In genomic region chr2:95346738-95347671, GRCh38 we compare ENCODE assay signal across 10 cellular contexts. TPM values are rescaled to one million over a fixed set of nuclear protein-coding genes. Genes with fewer than 3 reads are reported as not detected.
DNase-seq lines count a peak whose midpoint lies in the region; ATAC-seq, FAIRE-seq and TF ChIP-seq lines count a peak whose summit lies in the region.
"Had no signal": no experiment of that assay in that cellular context is flagged by ENCODE, and none has a peak within 500 bp of the region (broad histone marks: within the 10 kb centered on the region; RNA-seq: fewer than 3 reads in every experiment).

No MANE protein-coding gene starts in this region.

- TF ChIP-seq CTCF in HepG2 (CRISPR knock-in tag; IDR thresholded peaks at IDR 0.05) (no peak), tibial artery (IDR thresholded peaks at IDR 0.05) (no peak)

- no peaks in the 10 kb centered on the region for H3K36me3 Mint-ChIP-seq in activated CD4-positive, alpha-beta T cell treated with anti-CD3 and anti-CD28 coated beads, Interleukin-2, amount 10 ng/mL, durations not matched to agents 24 days and 14 days (ENCODE audit: low read depth)
- no peaks in the 10 kb centered on the region for H3K36me3 Mint-ChIP-seq in central memory CD8-positive, alpha-beta T cell (ENCODE audit: insufficient read depth)
- H3K36me3 Mint-ChIP-seq: activated naive CD4-positive, alpha-beta T cell treated with anti-CD3 and anti-CD28 coated beads, Interleukin-2, amount 50 U/mL, for 72 hours had no signal

- CTCF ChIA-PET in HepG2 (lab: Yijun Ruan, JAX; ENCODE audit: low intra/inter-chr PET ratio, low total read pairs), result no interaction called here

- no peak for TF ChIP-seq POLR2A in HepG2 (IDR thresholded peaks at IDR 0.05; ENCODE audit: insufficient read depth in 1 of 2, low read depth in 2 of 2, low read length in 2 of 2)

- H3K27ac ChIP-seq in HepG2 (ENCODE audit: extremely low read length, insufficient read depth, low read length), result no peak overlapping the region
- peak overlapping the region; percentile 63 to 68 for H3K27ac ChIP-seq in tibial artery

- H2AFZ ChIP-seq in HepG2 (ENCODE audit: low read length), result no peak overlapping the region

- H3K36me3 ChIP-seq in HepG2 (replicated peaks in 1 of 2; ENCODE audit: control insufficient read depth in 1 of 2, insufficient read depth in 2 of 2, low read length in 2 of 2) (no peaks in the 10 kb centered on the region), tibial artery (no peaks in the 10 kb centered on the region)

- H3K9me3 Mint-ChIP-seq in activated CD4-positive, alpha-beta T cell treated with anti-CD3 and anti-CD28 coated beads, Interleukin-2, amount 10 ng/mL, durations not matched to agents 24 days and 14 days, result no peaks in the 10 kb centered on the region
- no peaks in the 10 kb centered on the region for H3K9me3 Mint-ChIP-seq in central memory CD8-positive, alpha-beta T cell
- H3K9me3 Mint-ChIP-seq: activated naive CD4-positive, alpha-beta T cell treated with anti-CD3 and anti-CD28 coated beads, Interleukin-2, amount 50 U/mL, for 72 hours; CD4-positive, alpha-beta T cell had no signal

- intact Hi-C loops in activated CD4-positive, alpha-beta T cell treated with anti-CD3 and anti-CD28 coated beads, Interleukin-2, amount 10 ng/mL, durations not matched to agents 24 days and 14 days (cut with micrococcal nuclease), result no loop called here
- intact Hi-C loops in HepG2 (cut with micrococcal nuclease; ENCODE audit: unreplicated experiment) (no loop called here), tibial artery (cut with DNase I; ENCODE audit: low total_unique reads) (loop anchor here (5.0 kb wide), 1 partner anchor 55 kb away; the partner anchor contains the start of gene FAHD2A)

- no peaks in the 10 kb centered on the region; the same call in 1 of the 2 replicates for H4K20me1 ChIP-seq in HepG2 (ENCODE audit: insufficient read depth, low read length)

- DNase-seq in activated CD4-positive, alpha-beta T cell treated with anti-CD3 and anti-CD28 coated beads, Interleukin-2, amount 10 ng/mL, durations not matched to agents 24 days and 14 days, result no peak
- DNase-seq in activated CD4-positive, alpha-beta T cell treated with anti-CD3 and anti-CD28 coated beads for 1 hour, result no peak
- DNase-seq in central memory CD8-positive, alpha-beta T cell (ENCODE audit: low spot score in 2 of 2), result no peak
- DNase-seq in HepG2 (ENCODE audit: low spot score) (no peak), tibial artery (peak in 1 of 2 donors; percentile 71), G401 (ENCODE audit: low spot score) (no peak)

- H3K4me3 ChIP-seq in HepG2 (replicated peaks in 1 of 3; ENCODE audit: insufficient read depth in 1 of 3, low read depth in 2 of 3, low read length in 3 of 3) (no peak overlapping the region; a peak in 1 of 6 replicates), tibial artery (peak overlapping the region; percentile 67 to 76)

- BruUV-seq in HepG2 (replicated peaks; lab: Mats Ljungman, UMichigan), result no TSS peak

- 82% methylated on average over 22 of the region's 78 CpGs for WGBS in HepG2 (ENCODE audit: low lambda C conversion rate)

- no peak overlapping the region for H3K4me2 ChIP-seq in HepG2 (ENCODE audit: low read depth, low read length)

- in situ Hi-C loops in HepG2 (cut with HindIII; ENCODE audit: extremely low pct_ligation_motif_present, low pct_unique_long_range_greater_than_20kb) (no loop called here), G401 (cut with HindIII; ENCODE audit: low sequenced_read_pairs) (no loop called here)

- no peaks in the 10 kb centered on the region for H3K79me2 ChIP-seq in HepG2 (ENCODE audit: insufficient read depth, low read length)

- H3K27ac Mint-ChIP-seq in activated CD4-positive, alpha-beta T cell treated with anti-CD3 and anti-CD28 coated beads, Interleukin-2, amount 10 ng/mL, durations not matched to agents 24 days and 14 days, result no peak overlapping the region
- no peak overlapping the region for H3K27ac Mint-ChIP-seq in central memory CD8-positive, alpha-beta T cell (ENCODE audit: low read depth)
- H3K27ac Mint-ChIP-seq: activated naive CD4-positive, alpha-beta T cell treated with anti-CD3 and anti-CD28 coated beads, Interleukin-2, amount 50 U/mL, for 72 hours; CD4-positive, alpha-beta T cell had no signal

- TF ChIP-seq EP300 in HepG2 (IDR thresholded peaks at IDR 0.05; ENCODE audit: low read depth in 2 of 2, low read length in 2 of 2), result no peak
- TF ChIP-seq EP300 in HepG2 (CRISPR knock-in tag; IDR thresholded peaks at IDR 0.05; ENCODE audit: borderline replicate concordance), result no peak

- no peak for TF ChIP-seq RAD21 in HepG2 (CRISPR knock-in tag; IDR thresholded peaks at IDR 0.05)

- ATAC-seq in central memory CD8-positive, alpha-beta T cell (replicated peaks; ENCODE audit: extremely low read depth, poor library complexity, severe bottlenecking), result no peak
- ATAC-seq in HepG2, result no peak
- no peak for ATAC-seq in GM21423 (IDR thresholded peaks at IDR 0.05; ENCODE audit: unreplicated experiment)
- no peak for ATAC-seq in HG03139 (IDR thresholded peaks at IDR 0.05; ENCODE audit: unreplicated experiment)

- H3K9me3 ChIP-seq in HepG2 (ENCODE audit: low read length) (no peaks in the 10 kb centered on the region), tibial artery (no peaks in the 10 kb centered on the region)

- POLR2A ChIA-PET in HepG2 (lab: Yijun Ruan, JAX), result no interaction called here

- no peak for FAIRE-seq in HepG2 (lab: Jason Lieb, UNC)

- peak overlapping the region; percentile 45 for H3K4me3 Mint-ChIP-seq in activated CD4-positive, alpha-beta T cell treated with anti-CD3 and anti-CD28 coated beads, Interleukin-2, amount 10 ng/mL, durations not matched to agents 24 days and 14 days
- peak overlapping the region; percentile 37 for H3K4me3 Mint-ChIP-seq in central memory CD8-positive, alpha-beta T cell
- H3K4me3 Mint-ChIP-seq: CD4-positive, alpha-beta T cell had no signal

- peaks cover 7% of the 10 kb centered on the region; the same call in 1 of the 2 replicates for H3K4me1 ChIP-seq in HepG2 (ENCODE audit: insufficient read depth, low read length)
- peaks cover 0 to 18% (median 14%) of the 10 kb centered on the region in 4 donors for H3K4me1 ChIP-seq in tibial artery

- peaks cover 6% of the 10 kb centered on the region for H3K4me1 Mint-ChIP-seq in activated CD4-positive, alpha-beta T cell treated with anti-CD3 and anti-CD28 coated beads, Interleukin-2, amount 10 ng/mL, durations not matched to agents 24 days and 14 days
- no peaks in the 10 kb centered on the region for H3K4me1 Mint-ChIP-seq in central memory CD8-positive, alpha-beta T cell

- no peak overlapping the region for H3K9ac ChIP-seq in HepG2 (ENCODE audit: insufficient read depth, low read depth, low read length)

- H3K27me3 Mint-ChIP-seq in activated CD4-positive, alpha-beta T cell treated with anti-CD3 and anti-CD28 coated beads, Interleukin-2, amount 10 ng/mL, durations not matched to agents 24 days and 14 days, result peaks cover 45% of the 10 kb centered on the region
- peaks cover 34% of the 10 kb centered on the region for H3K27me3 Mint-ChIP-seq in central memory CD8-positive, alpha-beta T cell

- H3K27me3 ChIP-seq in HepG2 (ENCODE audit: control insufficient read depth in 1 of 2, insufficient read depth in 2 of 2, low read length in 2 of 2), result peaks cover 21 to 83% of the 10 kb centered on the region in 2 experiments; a peak in 4 of 5 replicates
- H3K27me3 ChIP-seq in tibial artery, result no peaks in the 10 kb centered on the region

RNA-seq across cellular contexts. Expression of gene KCNIP3, which starts 49.9 kb away (rescaled TPM):
- total RNA-seq in activated CD4-positive, alpha-beta T cell treated with anti-CD3 and anti-CD28 coated beads, Interleukin-2, amount 10 ng/mL, durations not matched to agents 24 days and 14 days, result 0.28 TPM in 1 of 2 replicates, not detected in the other
- not detected in 2 replicates for total RNA-seq in HepG2 (2016; rRNA removed; fragmentation: Illumina TruSeq; extraction: Trizol)
- total RNA-seq in HepG2 (2016; cell fraction: cytosol; rRNA removed; fragmentation: Illumina TruSeq; extraction: Trizol; ENCODE audit: low read depth), result not detected in 2 replicates
- total RNA-seq in HepG2 (2016; cell fraction: insoluble cytoplasmic fraction; rRNA removed; fragmentation: Illumina TruSeq; extraction: Trizol), result not detected in 2 replicates
- 0.15 TPM in 1 of 2 replicates, not detected in the other for total RNA-seq in HepG2 (2016; cell fraction: membrane; rRNA removed; fragmentation: Illumina TruSeq; extraction: Trizol)
- not detected in 2 replicates for total RNA-seq in HepG2 (2016; cell fraction: nucleus; rRNA removed; fragmentation: Illumina TruSeq; extraction: Trizol)
- not detected in 2 replicates for polyA plus RNA-seq in HepG2 (2011; rRNA removed)
- not detected in 2 replicates for polyA plus RNA-seq in HepG2 (2011; cell fraction: cytosol; rRNA removed)
- not detected in 2 replicates for polyA plus RNA-seq in HepG2 (2011; cell fraction: nucleus; rRNA removed)
- polyA plus RNA-seq in HepG2 (2012), result not detected in 2 replicates
- polyA plus RNA-seq in HepG2 (2016; cell fraction: cytosol; fragmentation: Illumina TruSeq; extraction: Trizol; ENCODE audit: low read depth), result not detected in 2 replicates
- polyA plus RNA-seq in HepG2 (2016; cell fraction: insoluble cytoplasmic fraction; fragmentation: Illumina TruSeq; extraction: Trizol; ENCODE audit: low read depth), result not detected in 2 replicates
- polyA plus RNA-seq in HepG2 (2016; cell fraction: membrane; fragmentation: Illumina TruSeq; extraction: Trizol; ENCODE audit: low read depth), result not detected in 2 replicates
- polyA plus RNA-seq in HepG2 (2016; cell fraction: nucleus; fragmentation: Illumina TruSeq; extraction: Trizol; ENCODE audit: insufficient read depth, low read depth), result not detected in 2 replicates
- polyA minus RNA-seq in HepG2 (2011; rRNA and poly(A)+ RNA removed; ENCODE audit: low replicate concordance), result 0.07 TPM in 1 of 2 replicates, not detected in the other
- not detected in 2 replicates for polyA minus RNA-seq in HepG2 (2011; cell fraction: cytosol; rRNA and poly(A)+ RNA removed)
- polyA minus RNA-seq in HepG2 (2011; cell fraction: nucleus; rRNA and poly(A)+ RNA removed), result not detected in 2 replicates
- total RNA-seq in G401 (2014; rRNA removed; shearing (Covaris generic)), result 0.43 TPM in 1 of 2 replicates, not detected in the other
- total RNA-seq: activated naive CD4-positive, alpha-beta T cell treated with anti-CD3 and anti-CD28 coated beads, Interleukin-2, amount 50 U/mL, for 72 hours had no signal

RNA-seq across cellular contexts. Expression of gene FAHD2A, which starts 55.5 kb away (rescaled TPM):
- total RNA-seq in activated CD4-positive, alpha-beta T cell treated with anti-CD3 and anti-CD28 coated beads, Interleukin-2, amount 10 ng/mL, durations not matched to agents 24 days and 14 days, result 35.8 and 36.0 TPM in 2 replicates
- 44.2 and 48.4 TPM in 2 replicates for total RNA-seq in HepG2 (2016; rRNA removed; fragmentation: Illumina TruSeq; extraction: Trizol)
- total RNA-seq in HepG2 (2016; cell fraction: cytosol; rRNA removed; fragmentation: Illumina TruSeq; extraction: Trizol; ENCODE audit: low read depth), result 6.0 and 7.7 TPM in 2 replicates
- 43.7 and 52.6 TPM in 2 replicates for total RNA-seq in HepG2 (2016; cell fraction: insoluble cytoplasmic fraction; rRNA removed; fragmentation: Illumina TruSeq; extraction: Trizol)
- total RNA-seq in HepG2 (2016; cell fraction: membrane; rRNA removed; fragmentation: Illumina TruSeq; extraction: Trizol), result 11.6 and 14.6 TPM in 2 replicates
- 37.1 and 41.1 TPM in 2 replicates for total RNA-seq in HepG2 (2016; cell fraction: nucleus; rRNA removed; fragmentation: Illumina TruSeq; extraction: Trizol)
- polyA plus RNA-seq in HepG2 (2011; rRNA removed), result 34.0 and 41.8 TPM in 2 replicates
- 27.3 and 33.0 TPM in 2 replicates for polyA plus RNA-seq in HepG2 (2011; cell fraction: cytosol; rRNA removed)
- 86.2 and 107 TPM in 2 replicates for polyA plus RNA-seq in HepG2 (2011; cell fraction: nucleus; rRNA removed)
- polyA plus RNA-seq in HepG2 (2012), result 23.8 and 29.6 TPM in 2 replicates
- polyA plus RNA-seq in HepG2 (2016; cell fraction: cytosol; fragmentation: Illumina TruSeq; extraction: Trizol; ENCODE audit: low read depth), result 8.4 and 12.0 TPM in 2 replicates
- 50.4 and 54.4 TPM in 2 replicates for polyA plus RNA-seq in HepG2 (2016; cell fraction: insoluble cytoplasmic fraction; fragmentation: Illumina TruSeq; extraction: Trizol; ENCODE audit: low read depth)
- 11.0 and 12.8 TPM in 2 replicates for polyA plus RNA-seq in HepG2 (2016; cell fraction: membrane; fragmentation: Illumina TruSeq; extraction: Trizol; ENCODE audit: low read depth)
- 56.9 and 57.0 TPM in 2 replicates for polyA plus RNA-seq in HepG2 (2016; cell fraction: nucleus; fragmentation: Illumina TruSeq; extraction: Trizol; ENCODE audit: insufficient read depth, low read depth)
- 38.4 and 46.0 TPM in 2 replicates for polyA minus RNA-seq in HepG2 (2011; rRNA and poly(A)+ RNA removed; ENCODE audit: low replicate concordance)
- polyA minus RNA-seq in HepG2 (2011; cell fraction: cytosol; rRNA and poly(A)+ RNA removed), result 14.6 and 15.4 TPM in 2 replicates
- 44.5 and 51.1 TPM in 2 replicates for polyA minus RNA-seq in HepG2 (2011; cell fraction: nucleus; rRNA and poly(A)+ RNA removed)
- 50.9 and 65.5 TPM in 2 replicates for total RNA-seq in G401 (2014; rRNA removed; shearing (Covaris generic))

Comparison
In these comparisons a context has a peak if more than half of its experiments do, and no peak if none do; other contexts are left out.
1. H3K4me3 ChIP-seq: peak in tibial artery (2 of 2); none in HepG2 (0 of 3).